In genomic region chr19:49602806-49603205, GRCh38 we compare ENCODE assay signal across 30 cellular contexts. TPM values are rescaled to one million over a fixed set of nuclear protein-coding genes. Genes with fewer than 3 reads are reported as not detected.
"Had no signal": no experiment of that assay in that cellular context is flagged by ENCODE, and none has a peak within 500 bp of the region (broad histone marks: within the 10 kb centered on the region; RNA-seq: fewer than 3 reads in every experiment).

No MANE protein-coding gene starts in this region.

- H3K36me3 Mint-ChIP-seq: natural killer cell treated with Interleukin-12 subunit alpha and Interleukin-12 subunit beta and Interleukin-15 and Interleukin-18, amount 100 ng/mL, for 72 hours had no signal

- ATAC-seq: foreskin keratinocyte; gastroesophageal sphincter; heart left ventricle; left cardiac atrium; left lung; mucosa of descending colon; natural killer cell treated with Interleukin-12 subunit alpha and Interleukin-12 subunit beta and Interleukin-15 and Interleukin-18, amount 100 ng/mL, for 72 hours; psoas muscle; right cardiac atrium; stimulated activated naive CD8-positive, alpha-beta T cell treated with anti-CD3 and anti-CD28 coated beads, Interleukin-15, amount 100 ng/mL, for 72 hours; upper lobe of right lung had no signal

- H3K9ac ChIP-seq: parathyroid adenoma had no signal

- FAIRE-seq: endothelial cell of umbilical vein, islet of Langerhans, small intestine had no signal

- H3K4me3 ChIP-seq: dorsolateral prefrontal cortex, esophagus muscularis mucosa, gastroesophageal sphincter, heart left ventricle, hepatocyte, left lung, mucosa of descending colon, psoas muscle, suprapubic skin, transverse colon, upper lobe of right lung, uterus had no signal

- H3K27me3 ChIP-seq: dorsolateral prefrontal cortex, esophagus muscularis mucosa, foreskin keratinocyte, gastroesophageal sphincter, heart left ventricle, hepatocyte, left lung, suprapubic skin, transverse colon, upper lobe of right lung, uterus had no signal

- H3K4me3 Mint-ChIP-seq: mesothelial cell of epicardium; natural killer cell treated with Interleukin-12 subunit alpha and Interleukin-12 subunit beta and Interleukin-15 and Interleukin-18, amount 100 ng/mL, for 72 hours; neural crest cell; stimulated activated naive CD8-positive, alpha-beta T cell treated with anti-CD3 and anti-CD28 coated beads, Interleukin-15, amount 100 ng/mL, for 72 hours had no signal

- DNase-seq: dorsolateral prefrontal cortex; effector CD4-positive, alpha-beta T cell; foreskin keratinocyte; heart left ventricle; left cardiac atrium; left lung; mesenchymal stem cell; mucosa of descending colon; naive B cell; psoas muscle; small intestine; stimulated activated CD4-positive, alpha-beta T cell treated with anti-CD3 and anti-CD28 coated beads, Interleukin-15, amount 100 ng/mL, for 24 hours; stimulated activated CD4-positive, alpha-beta T cell treated with anti-CD3 and anti-CD28 coated beads, Interleukin-2, amount 100 ng/mL, for 48 hours; stimulated activated naive CD4-positive, alpha-beta T cell; stimulated activated naive CD8-positive, alpha-beta T cell treated with anti-CD3 and anti-CD28 coated beads, Interleukin-15, amount 100 ng/mL, for 72 hours; transverse colon; upper lobe of right lung; uterus had no signal

- H3K27ac ChIP-seq: esophagus muscularis mucosa, foreskin keratinocyte, gastroesophageal sphincter, heart left ventricle, hepatocyte, left lung, parathyroid adenoma, psoas muscle, suprapubic skin, transverse colon, upper lobe of right lung, uterus had no signal

- H3K27me3 Mint-ChIP-seq: naive B cell; natural killer cell treated with Interleukin-12 subunit alpha and Interleukin-12 subunit beta and Interleukin-15 and Interleukin-18, amount 100 ng/mL, for 72 hours; stimulated activated naive CD8-positive, alpha-beta T cell treated with anti-CD3 and anti-CD28 coated beads, Interleukin-15, amount 100 ng/mL, for 72 hours had no signal

- H3K36me3 ChIP-seq: uterus had no signal

- H3K4me2 ChIP-seq: hepatocyte had no signal

- H3K27ac Mint-ChIP-seq: mesothelial cell of epicardium; natural killer cell treated with Interleukin-12 subunit alpha and Interleukin-12 subunit beta and Interleukin-15 and Interleukin-18, amount 100 ng/mL, for 72 hours; stimulated activated naive CD8-positive, alpha-beta T cell treated with anti-CD3 and anti-CD28 coated beads, Interleukin-15, amount 100 ng/mL, for 72 hours had no signal

- H2AFZ ChIP-seq: hepatocyte, parathyroid adenoma had no signal

- H3K4me1 ChIP-seq: foreskin keratinocyte, parathyroid adenoma, psoas muscle, suprapubic skin, transverse colon, upper lobe of right lung, uterus had no signal

- H3K4me1 Mint-ChIP-seq: mesothelial cell of epicardium, neural crest cell had no signal

- H3K9me3 Mint-ChIP-seq: mesothelial cell of epicardium; naive B cell; natural killer cell treated with Interleukin-12 subunit alpha and Interleukin-12 subunit beta and Interleukin-15 and Interleukin-18, amount 100 ng/mL, for 72 hours; neural crest cell; stimulated activated naive CD8-positive, alpha-beta T cell treated with anti-CD3 and anti-CD28 coated beads, Interleukin-15, amount 100 ng/mL, for 72 hours had no signal

- H3K9me3 ChIP-seq: esophagus muscularis mucosa, gastroesophageal sphincter, heart left ventricle, left lung, mucosa of descending colon, psoas muscle, suprapubic skin, transverse colon, upper lobe of right lung, uterus had no signal

RNA-seq across cellular contexts. Expression of gene PRRG2, which starts 21.7 kb away (rescaled TPM):
- polyA plus RNA-seq: fibroblast of lung had no signal
